Comparison of ENCODE assay signal across 10 cellular contexts in genomic region chr2:166106431-166107015, GRCh38. TPM values are rescaled to one million over a fixed set of nuclear protein-coding genes. Genes with fewer than 3 reads are reported as not detected.
DNase-seq lines count a peak whose midpoint lies in the region; ATAC-seq, FAIRE-seq and TF ChIP-seq lines count a peak whose summit lies in the region.
"Had no signal": no experiment of that assay in that cellular context is flagged by ENCODE, and none has a peak within 500 bp of the region (broad histone marks: within the 10 kb centered on the region; RNA-seq: fewer than 3 reads in every experiment).

No MANE protein-coding gene starts in this region.

- intact Hi-C loops in dorsolateral prefrontal cortex (cut with DNase I) = no loop called here

- H3K9me3 ChIP-seq in astrocyte (ENCODE audit: insufficient read depth, low read depth, low read length) (peaks cover 3% of the 10 kb centered on the region), osteoblast (ENCODE audit: low read depth, low read length) (no peaks in the 10 kb centered on the region), gastroesophageal sphincter (peaks cover 0 to 6% (median 0%) of the 10 kb centered on the region in 3 donors)
- H3K9me3 ChIP-seq: upper lobe of left lung had no signal

- no peaks in the 10 kb centered on the region for H3K36me3 Mint-ChIP-seq in astrocyte (ENCODE audit: low read depth, unreplicated experiment)

- DNase-seq in GM18507 (ENCODE audit: extremely low spot score, insufficient read length, low read depth) (no peak), LHCN-M2 (ENCODE audit: low read depth) (peak; percentile 48), astrocyte (ENCODE audit: low read depth) (no peak), osteoblast (ENCODE audit: insufficient read length, low spot score, missing footprints) (peak; percentile 11), cerebellum (ENCODE audit: low spot score) (no peak), dorsolateral prefrontal cortex (no peak)

- H2AFZ ChIP-seq in astrocyte (ENCODE audit: low read depth, low read length) = no peak overlapping the region
- H2AFZ ChIP-seq in osteoblast (ENCODE audit: low read length) = peak overlapping the region; percentile 48

- ATAC-seq in HG02642 (IDR thresholded peaks at IDR 0.05; ENCODE audit: poor library complexity, unreplicated experiment) = no peak
- no peak for ATAC-seq in gastroesophageal sphincter

- TF ChIP-seq POLR2A in gastroesophageal sphincter (IDR thresholded peaks at IDR 0.05) = no peak

- no peaks in the 10 kb centered on the region for H4K20me1 ChIP-seq in astrocyte (ENCODE audit: insufficient read depth, low read length)
- no peaks in the 10 kb centered on the region for H4K20me1 ChIP-seq in osteoblast (ENCODE audit: insufficient read depth, low read length)

- 45 to 47% methylated on average over 4 to 7 of the region's 7 CpGs for whole genome bisulfite sequencing in gastroesophageal sphincter (ENCODE audit: low coverage in 1 of 2), 2 donors

- H3K4me1 Mint-ChIP-seq in astrocyte (ENCODE audit: low read depth, unreplicated experiment) = no peaks in the 10 kb centered on the region

- H3K79me2 ChIP-seq in astrocyte (ENCODE audit: insufficient read depth, low read length) (no peaks in the 10 kb centered on the region), osteoblast (ENCODE audit: insufficient read depth, low read length) (no peaks in the 10 kb centered on the region)

- TF ChIP-seq CTCF in astrocyte (IDR thresholded peaks at IDR 0.05; ENCODE audit: insufficient read depth, low read depth, low read length) (peak; percentile 22), osteoblast (IDR thresholded peaks at IDR 0.05; ENCODE audit: extremely low read depth, low read depth, low read length) (peak; percentile 47), gastroesophageal sphincter (IDR thresholded peaks at IDR 0.05) (no peak), dorsolateral prefrontal cortex (IDR thresholded peaks at IDR 0.05 in 54 of 56, conservative IDR thresholded peaks at IDR 0.05 in 2 of 56; ENCODE audit: low read depth in 1 of 56, partially characterized antibody in 56 of 56) (peak in 10 of 56 donors; percentile 7 to 35 (median 16))

- H3K36me3 ChIP-seq in astrocyte (ENCODE audit: insufficient read depth, low read length) (no peaks in the 10 kb centered on the region), osteoblast (ENCODE audit: insufficient read depth, low read length) (no peaks in the 10 kb centered on the region), gastroesophageal sphincter (no peaks in the 10 kb centered on the region)
- H3K36me3 ChIP-seq: upper lobe of left lung had no signal

- no peak for TF ChIP-seq EP300 in gastroesophageal sphincter (IDR thresholded peaks at IDR 0.05)

- no peak overlapping the region for H3K4me3 ChIP-seq in astrocyte (ENCODE audit: insufficient read depth, low read depth, low read length)
- H3K4me3 ChIP-seq in osteoblast (ENCODE audit: insufficient read depth, low read length) = no peak overlapping the region
- no peak overlapping the region for H3K4me3 ChIP-seq in gastroesophageal sphincter
- no peak overlapping the region for H3K4me3 ChIP-seq in dorsolateral prefrontal cortex
- H3K4me3 ChIP-seq: upper lobe of left lung had no signal

- H3K27me3 ChIP-seq in astrocyte (ENCODE audit: insufficient read depth, low read length) (no peaks in the 10 kb centered on the region), osteoblast (ENCODE audit: insufficient read depth, low read length) (no peaks in the 10 kb centered on the region), gastroesophageal sphincter (no peaks in the 10 kb centered on the region), dorsolateral prefrontal cortex (no peaks in the 10 kb centered on the region)
- H3K27me3 ChIP-seq: upper lobe of left lung had no signal

- peak; percentile 54 for FAIRE-seq in GM18507 (lab: Jason Lieb, UNC)
- FAIRE-seq in astrocyte (lab: Jason Lieb, UNC) = no peak

- H3K4me3 Mint-ChIP-seq in astrocyte (ENCODE audit: unreplicated experiment) = no peak overlapping the region
- H3K4me3 Mint-ChIP-seq: T-helper 1 cell treated with Interleukin-12 subunit alpha and Interleukin-12 subunit beta and Interleukin-4 antibody, amounts not matched to agents 30 μg/mL and 1 μg/mL, for 36 hours had no signal

- no peak overlapping the region for H3K27ac Mint-ChIP-seq in astrocyte (ENCODE audit: unreplicated experiment)
- H3K27ac Mint-ChIP-seq: T-helper 1 cell treated with Interleukin-12 subunit alpha and Interleukin-12 subunit beta and Interleukin-4 antibody, amounts not matched to agents 30 μg/mL and 1 μg/mL, for 36 hours had no signal

- peaks cover 5% of the 10 kb centered on the region for H3K9me3 Mint-ChIP-seq in astrocyte (ENCODE audit: unreplicated experiment)
- H3K9me3 Mint-ChIP-seq: T-helper 1 cell treated with Interleukin-12 subunit alpha and Interleukin-12 subunit beta and Interleukin-4 antibody, amounts not matched to agents 30 μg/mL and 1 μg/mL, for 36 hours had no signal

- H3K4me2 ChIP-seq in astrocyte (ENCODE audit: low read length) = no peak overlapping the region
- H3K4me2 ChIP-seq in osteoblast (ENCODE audit: insufficient read depth, low read length) = no peak overlapping the region

- H3K4me1 ChIP-seq in astrocyte (ENCODE audit: insufficient read depth, low read length) (no peaks in the 10 kb centered on the region), osteoblast (ENCODE audit: insufficient read depth, low read length) (peaks cover 4% of the 10 kb centered on the region), gastroesophageal sphincter (no peaks in the 10 kb centered on the region)
- H3K4me1 ChIP-seq: upper lobe of left lung had no signal

- no peak overlapping the region for H3K9ac ChIP-seq in astrocyte (ENCODE audit: low read length)

- no peaks in the 10 kb centered on the region for H3K27me3 Mint-ChIP-seq in astrocyte (ENCODE audit: low read depth, unreplicated experiment)

- H3K27ac ChIP-seq in astrocyte (ENCODE audit: low read depth, low read length) = no peak overlapping the region
- no peak overlapping the region for H3K27ac ChIP-seq in osteoblast (ENCODE audit: low read depth, low read length)
- H3K27ac ChIP-seq in gastroesophageal sphincter = no peak overlapping the region
- no peak overlapping the region for H3K27ac ChIP-seq in dorsolateral prefrontal cortex
- H3K27ac ChIP-seq: upper lobe of left lung had no signal

RNA-seq across cellular contexts. Expression of gene SCN1A, which starts 21.3 kb away (rescaled TPM):
- total RNA-seq in LHCN-M2 (2014; rRNA removed) (0.06 and 1.1 TPM in 2 replicates), astrocyte (not detected in 2 replicates), osteoblast (0.59 and 0.72 TPM in 2 replicates), cerebellum (69.5 TPM), gastroesophageal sphincter (under 1 TPM in 2 of 4 donors, not detected in 2; 0.05 to 0.08 TPM), dorsolateral prefrontal cortex (100 to 1,000 TPM in 102 of 120 experiments, 10 to 100 TPM in 18; 37.7 to 222 (median 143) TPM)
- polyA plus RNA-seq in LHCN-M2 (2012) = 0.01 TPM

Comparison
In these comparisons a context has a peak if more than half of its experiments do, and no peak if none do; other contexts are left out.
1. DNase-seq: peak in LHCN-M2 (single experiment) and osteoblast (single experiment); none in GM18507 (single experiment), astrocyte (single experiment), cerebellum (single experiment) and dorsolateral prefrontal cortex (0 of 10).
2. CTCF ChIP-seq: peak in astrocyte (single experiment) and osteoblast (single experiment); none in gastroesophageal sphincter (0 of 4).
3. RNA of gene SCN1A, which starts 21.3 kb away (total RNA-seq): 37.7 to 222 TPM in dorsolateral prefrontal cortex and 69.5 TPM in cerebellum (single experiment); 0.06 to 1.1 TPM in LHCN-M2, 0.59 to 0.72 TPM in osteoblast, 0.05 to 0.08 TPM in gastroesophageal sphincter and not detected in astrocyte; every median in the first group is over 10 times any median in the second.